In genomic region chr2:5981241-5982055, GRCh38 we compare ENCODE assay signal across 10 cellular contexts.
A peak's percentile ranks its signal among the peaks of the same experiment; 100 is the strongest.
DNase-seq lines count a peak whose midpoint lies in the region; ATAC-seq, FAIRE-seq and TF ChIP-seq lines count a peak whose summit lies in the region.
"Had no signal": no experiment of that assay in that cellular context is flagged by ENCODE, and none has a peak within 500 bp of the region (broad histone marks: within the 10 kb centered on the region; RNA-seq: fewer than 3 reads in every experiment).

No MANE protein-coding gene starts in this region.

- DNase-seq in DMS 273 (lab: John Stamatoyannopoulos, UW; ENCODE audit: unreplicated experiment) (peak; percentile 29), DMS 273 treated with DMSO at 0.1 percent for 48 hours (lab: John Stamatoyannopoulos, UW) (no peak), H54 (ENCODE audit: insufficient read length, low spot score) (no peak), left colon (no peak)
- DNase-seq in stimulated activated effector memory CD8-positive, alpha-beta T cell treated with anti-CD3 and anti-CD28 coated beads, Interleukin-12 subunit alpha, Interleukin-12 subunit beta, amount 100 ng/mL, for 72 hours (ENCODE audit: low spot score in 2 of 2), result no peak
- DNase-seq in activated CD4-positive, alpha-beta T cell treated with anti-CD3 and anti-CD28 coated beads, Interleukin-2, amount 50 U/mL, for 4 hours, result no peak
- DNase-seq: naive B cell had no signal

- no peak overlapping the region for H3K4me3 Mint-ChIP-seq in stimulated activated effector memory CD8-positive, alpha-beta T cell treated with anti-CD3 and anti-CD28 coated beads, Interleukin-12 subunit alpha, Interleukin-12 subunit beta, amount 100 ng/mL, for 72 hours

- TF ChIP-seq POLR2A in H54 (IDR thresholded peaks at IDR 0.05; ENCODE audit: low read depth, low read length), result no peak

- H3K4me3 ChIP-seq in iPS-18c (ENCODE audit: insufficient read depth, low read depth, low read length), result peak overlapping the region; percentile 44

- no peak overlapping the region for H3K27ac Mint-ChIP-seq in stimulated activated effector memory CD8-positive, alpha-beta T cell treated with anti-CD3 and anti-CD28 coated beads, Interleukin-12 subunit alpha, Interleukin-12 subunit beta, amount 100 ng/mL, for 72 hours
- H3K27ac Mint-ChIP-seq: naive B cell had no signal

- ATAC-seq in SK-N-SH treated with all-trans-retinoic acid at 6 μM for 48 hours, result peak; percentile 32; the same call in 1 of the 3 replicates
- ATAC-seq in stimulated activated effector memory CD8-positive, alpha-beta T cell treated with anti-CD3 and anti-CD28 coated beads, Interleukin-12 subunit alpha, Interleukin-12 subunit beta, amount 100 ng/mL, for 72 hours, result peak; percentile 37
- no peak for ATAC-seq in left colon

- H3K9me3 ChIP-seq in iPS-18c (ENCODE audit: control insufficient read depth, insufficient read depth, low read length), result no peaks in the 10 kb centered on the region

- no peak for FAIRE-seq in H54 (lab: Jason Lieb, UNC)
- FAIRE-seq: colon had no signal

- intact Hi-C loops in left colon (cut with DNase I, micrococcal nuclease), result no loop called here

- no peaks in the 10 kb centered on the region for H3K36me3 Mint-ChIP-seq in stimulated activated effector memory CD8-positive, alpha-beta T cell treated with anti-CD3 and anti-CD28 coated beads, Interleukin-12 subunit alpha, Interleukin-12 subunit beta, amount 100 ng/mL, for 72 hours
- H3K36me3 Mint-ChIP-seq: naive B cell had no signal

- no peaks in the 10 kb centered on the region for H3K9me3 Mint-ChIP-seq in stimulated activated effector memory CD8-positive, alpha-beta T cell treated with anti-CD3 and anti-CD28 coated beads, Interleukin-12 subunit alpha, Interleukin-12 subunit beta, amount 100 ng/mL, for 72 hours

- no peaks in the 10 kb centered on the region for H3K4me1 Mint-ChIP-seq in stimulated activated effector memory CD8-positive, alpha-beta T cell treated with anti-CD3 and anti-CD28 coated beads, Interleukin-12 subunit alpha, Interleukin-12 subunit beta, amount 100 ng/mL, for 72 hours

TF ChIP-seq in SK-N-SH treated with all-trans-retinoic acid at 6 μM for 48 hours, 23 proteins besides CTCF, POLR2A, EP300 and RAD21:
- TF ChIP-seq ZNF8 (CRISPR knock-in tag; IDR thresholded peaks at IDR 0.05) (no peak), GLIS3 (CRISPR knock-in tag; IDR thresholded peaks at IDR 0.05) (no peak), ARNTL (CRISPR knock-in tag; IDR thresholded peaks at IDR 0.05; ENCODE audit: borderline replicate concordance, low read depth) (no peak), RARB (CRISPR knock-in tag; IDR thresholded peaks at IDR 0.05) (no peak), TSHZ2 (CRISPR knock-in tag; IDR thresholded peaks at IDR 0.05) (peak; percentile 74; the same call in 1 of the 2 replicates), ZFP3 (CRISPR knock-in tag; IDR thresholded peaks at IDR 0.05) (no peak), POU6F1 (CRISPR knock-in tag; IDR thresholded peaks at IDR 0.05; ENCODE audit: borderline replicate concordance, low read depth) (no peak), PATZ1 (CRISPR knock-in tag; IDR thresholded peaks at IDR 0.05; ENCODE audit: borderline replicate concordance) (peak; percentile 59; the same call in 1 of the 2 replicates), BACH2 (CRISPR knock-in tag; IDR thresholded peaks at IDR 0.05; ENCODE audit: borderline replicate concordance) (peak; percentile 4; the same call in 1 of the 2 replicates), CSDC2 (CRISPR knock-in tag; IDR thresholded peaks at IDR 0.05) (no peak), ZFP30 (CRISPR knock-in tag; IDR thresholded peaks at IDR 0.05) (peak; percentile 47; the same call in 1 of the 2 replicates), ISL1 (CRISPR knock-in tag; IDR thresholded peaks at IDR 0.05) (no peak), OSR1 (CRISPR knock-in tag; IDR thresholded peaks at IDR 0.05) (no peak), CSRNP3 (CRISPR knock-in tag; IDR thresholded peaks at IDR 0.05) (no peak)
